In the genomic region with DNA sequence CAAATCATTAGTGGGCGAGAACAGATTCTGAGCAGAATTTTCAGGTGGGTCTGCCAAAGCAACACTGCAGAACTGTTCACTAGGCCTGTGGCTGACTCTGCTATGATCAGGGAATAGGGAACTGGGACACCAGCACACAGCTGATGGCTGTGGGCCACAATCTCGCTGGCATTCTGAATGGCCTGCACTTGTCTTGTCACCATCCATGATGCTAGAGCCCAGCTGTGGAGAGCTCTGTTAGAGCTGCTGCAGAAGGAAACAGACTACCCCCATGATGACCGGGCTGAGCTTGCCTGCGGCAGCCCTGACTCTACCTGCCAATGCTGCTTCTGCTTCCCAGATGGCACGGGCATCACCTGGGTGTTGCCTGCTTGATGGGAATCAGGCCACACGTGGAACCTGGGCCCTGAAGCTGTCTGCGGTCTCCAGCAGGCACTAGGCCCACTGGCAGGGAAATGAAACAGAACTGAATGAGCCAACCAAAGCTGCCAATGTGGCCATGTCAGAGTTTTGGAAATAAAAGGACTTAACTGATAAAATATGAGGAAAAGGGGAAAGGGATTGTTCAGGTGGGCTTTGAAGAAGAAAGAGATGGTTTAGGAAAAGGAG, we compare ENCODE assay signal across 17 cellular contexts. TPM values are rescaled to one million over a fixed set of nuclear protein-coding genes. Genes with fewer than 3 reads are reported as not detected.
DNase-seq lines count a peak whose midpoint lies in the region; ATAC-seq and TF ChIP-seq lines count a peak whose summit lies in the region.
"Had no signal": no experiment of that assay in that cellular context is flagged by ENCODE, and none has a peak within 500 bp of the region (broad histone marks: within the 10 kb centered on the region; RNA-seq: fewer than 3 reads in every experiment).

No MANE protein-coding gene starts in this region.

- DNase-seq in Calu3: no peak
- peak in 49 of 58 donors; percentile 9 to 80 (median 49) for DNase-seq in anterior cingulate cortex (lab: John Stamatoyannopoulos, UW)
- peak; percentile 73 for DNase-seq in globus pallidus (ENCODE audit: low spot score)
- DNase-seq in osteocyte (ENCODE audit: extremely low spot score, unreplicated experiment): no peak
- DNase-seq in activated naive CD4-positive, alpha-beta T cell treated with anti-CD3 and anti-CD28 coated beads for 36 hours: no peak
- no peak for DNase-seq in germinal center (ENCODE audit: low spot score)
- no peak for DNase-seq in effector memory CD8-positive, alpha-beta T cell
- DNase-seq: activated T-cell treated with anti-CD3 and anti-CD28 coated beads, Interleukin-2, amount 50 U/mL, for 4 hours; endodermal cell; heart left ventricle; left lung; NCI-H1092 treated with DMSO at 0.1 percent for 48 hours; NCI-H226; OCI-M1; stimulated activated CD4-positive, alpha-beta T cell treated with anti-CD3 and anti-CD28 coated beads, Interleukin-15, amount 100 ng/mL, for 24 hours; upper lobe of right lung had no signal

- CTCF ChIA-PET in Calu3 (lab: Charles Lee): no interaction called here
- CTCF ChIA-PET in activated naive CD4-positive, alpha-beta T cell treated with anti-CD3 and anti-CD28 coated beads for 36 hours (lab: Charles Lee): interaction anchor here (1.1 to 4.1 kb wide), 6 partner anchors 11 to 202 kb away, joined by 3 to 22 read pairs (median 5); a partner anchor contains a TSS

- TF ChIP-seq CTCF in Calu3 (IDR thresholded peaks at IDR 0.05; ENCODE audit: unreplicated experiment) (no peak), osteocyte (IDR thresholded peaks at IDR 0.05) (no peak)

- H3K36me3 Mint-ChIP-seq in Calu3 (ENCODE audit: insufficient read depth, unreplicated experiment) (peaks cover 6% of the 10 kb centered on the region), osteocyte (ENCODE audit: unreplicated experiment) (no peaks in the 10 kb centered on the region)
- H3K36me3 Mint-ChIP-seq in activated naive CD4-positive, alpha-beta T cell treated with anti-CD3 and anti-CD28 coated beads for 36 hours (ENCODE audit: low read depth): no peaks in the 10 kb centered on the region
- H3K36me3 Mint-ChIP-seq in effector memory CD8-positive, alpha-beta T cell (ENCODE audit: insufficient read depth): no peaks in the 10 kb centered on the region

- no TSS peak for BruUV-seq in Calu3 (replicated peaks; lab: Mats Ljungman, UMichigan)

- H3K27ac Mint-ChIP-seq in Calu3 (ENCODE audit: unreplicated experiment): peak overlapping the region; percentile 3
- H3K27ac Mint-ChIP-seq in osteocyte (ENCODE audit: unreplicated experiment): peak overlapping the region; percentile 73
- H3K27ac Mint-ChIP-seq in activated naive CD4-positive, alpha-beta T cell treated with anti-CD3 and anti-CD28 coated beads for 36 hours: no peak overlapping the region
- no peak overlapping the region for H3K27ac Mint-ChIP-seq in effector memory CD8-positive, alpha-beta T cell
- H3K27ac Mint-ChIP-seq: endodermal cell had no signal

- H3K9me3 Mint-ChIP-seq in Calu3 (ENCODE audit: low read depth, unreplicated experiment) (no peaks in the 10 kb centered on the region), osteocyte (ENCODE audit: unreplicated experiment) (no peaks in the 10 kb centered on the region)
- no peaks in the 10 kb centered on the region for H3K9me3 Mint-ChIP-seq in activated naive CD4-positive, alpha-beta T cell treated with anti-CD3 and anti-CD28 coated beads for 36 hours
- no peaks in the 10 kb centered on the region for H3K9me3 Mint-ChIP-seq in effector memory CD8-positive, alpha-beta T cell
- H3K9me3 Mint-ChIP-seq: activated T-cell treated with anti-CD3 and anti-CD28 coated beads, Interleukin-2, amount 50 U/mL, for 4 hours; endodermal cell had no signal

- H3K4me1 Mint-ChIP-seq in Calu3 (ENCODE audit: low read depth, unreplicated experiment) (peaks cover 38% of the 10 kb centered on the region), osteocyte (ENCODE audit: unreplicated experiment) (peaks cover 46% of the 10 kb centered on the region)
- H3K4me1 Mint-ChIP-seq in activated naive CD4-positive, alpha-beta T cell treated with anti-CD3 and anti-CD28 coated beads for 36 hours (ENCODE audit: low read depth): peaks cover 2% of the 10 kb centered on the region
- no peaks in the 10 kb centered on the region for H3K4me1 Mint-ChIP-seq in effector memory CD8-positive, alpha-beta T cell (ENCODE audit: low read depth in 2 of 2)

- intact Hi-C loops in Calu3 (cut with micrococcal nuclease; ENCODE audit: unreplicated experiment): loop anchor here (5.0 kb wide), 1 partner anchor 453 kb away; no protein-coding TSS in a partner anchor
- intact Hi-C loops in activated naive CD4-positive, alpha-beta T cell treated with anti-CD3 and anti-CD28 coated beads for 36 hours (cut with micrococcal nuclease): loop anchor here (5.0 kb wide), 2 partner anchors 378 to 453 kb away; no protein-coding TSS in a partner anchor

- no peak for ATAC-seq in GM18517 (IDR thresholded peaks at IDR 0.05; ENCODE audit: unreplicated experiment)
- no peak for ATAC-seq in effector memory CD8-positive, alpha-beta T cell (replicated peaks)
- ATAC-seq: activated T-cell treated with anti-CD3 and anti-CD28 coated beads, Interleukin-2, amount 50 U/mL, for 4 hours; left lung; upper lobe of right lung had no signal

- H3K27me3 Mint-ChIP-seq in Calu3 (ENCODE audit: unreplicated experiment) (no peaks in the 10 kb centered on the region), osteocyte (ENCODE audit: unreplicated experiment) (no peaks in the 10 kb centered on the region)
- no peaks in the 10 kb centered on the region for H3K27me3 Mint-ChIP-seq in activated naive CD4-positive, alpha-beta T cell treated with anti-CD3 and anti-CD28 coated beads for 36 hours (ENCODE audit: low read depth)
- peaks cover 0 to 5% of the 10 kb centered on the region in 2 donors for H3K27me3 Mint-ChIP-seq in effector memory CD8-positive, alpha-beta T cell

- H3K4me3 Mint-ChIP-seq in Calu3 (ENCODE audit: low read depth, unreplicated experiment): no peak overlapping the region
- no peak overlapping the region for H3K4me3 Mint-ChIP-seq in osteocyte (ENCODE audit: unreplicated experiment)
- no peak overlapping the region for H3K4me3 Mint-ChIP-seq in activated naive CD4-positive, alpha-beta T cell treated with anti-CD3 and anti-CD28 coated beads for 36 hours
- H3K4me3 Mint-ChIP-seq in effector memory CD8-positive, alpha-beta T cell: no peak overlapping the region
- H3K4me3 Mint-ChIP-seq: activated T-cell treated with anti-CD3 and anti-CD28 coated beads, Interleukin-2, amount 50 U/mL, for 4 hours; endodermal cell had no signal

RNA-seq across cellular contexts. Expression of a gene that starts 11.2 kb away (rescaled TPM):
- total RNA-seq in Calu3 (2022) (2.4 and 3.2 TPM in 2 replicates), osteocyte (not detected in 2 replicates)
- not detected for total RNA-seq in activated naive CD4-positive, alpha-beta T cell treated with anti-CD3 and anti-CD28 coated beads for 36 hours
- total RNA-seq: activated T-cell treated with anti-CD3 and anti-CD28 coated beads, Interleukin-2, amount 50 U/mL, for 4 hours; upper lobe of right lung had no signal

RNA-seq across cellular contexts. Expression of a gene that starts 46.6 kb away (rescaled TPM):
- total RNA-seq in Calu3 (2022) (25.4 and 39.9 TPM in 2 replicates), osteocyte (not detected in 2 replicates)
- 10 to 100 TPM in 1 of 2 experiments, 1 to 10 TPM in 1; 9.6 to 13.1 TPM for total RNA-seq in activated naive CD4-positive, alpha-beta T cell treated with anti-CD3 and anti-CD28 coated beads for 36 hours
- total RNA-seq: endodermal cell had no signal

Comparison
In these comparisons a context has a peak if more than half of its experiments do, and no peak if none do; other contexts are left out.
1. DNase-seq: peak in anterior cingulate cortex (49 of 58) and globus pallidus (single experiment); none in Calu3 (single experiment), osteocyte (single experiment), activated naive CD4-positive, alpha-beta T cell treated with anti-CD3 and anti-CD28 coated beads for 36 hours (single experiment), germinal center (single experiment) and effector memory CD8-positive, alpha-beta T cell (0 of 3).
2. H3K27ac Mint-ChIP-seq: peak in Calu3 (single experiment) and osteocyte (single experiment); none in activated naive CD4-positive, alpha-beta T cell treated with anti-CD3 and anti-CD28 coated beads for 36 hours (single experiment) and effector memory CD8-positive, alpha-beta T cell (0 of 2).